ENCODE assay signal across 9 cellular contexts in the genomic region with DNA sequence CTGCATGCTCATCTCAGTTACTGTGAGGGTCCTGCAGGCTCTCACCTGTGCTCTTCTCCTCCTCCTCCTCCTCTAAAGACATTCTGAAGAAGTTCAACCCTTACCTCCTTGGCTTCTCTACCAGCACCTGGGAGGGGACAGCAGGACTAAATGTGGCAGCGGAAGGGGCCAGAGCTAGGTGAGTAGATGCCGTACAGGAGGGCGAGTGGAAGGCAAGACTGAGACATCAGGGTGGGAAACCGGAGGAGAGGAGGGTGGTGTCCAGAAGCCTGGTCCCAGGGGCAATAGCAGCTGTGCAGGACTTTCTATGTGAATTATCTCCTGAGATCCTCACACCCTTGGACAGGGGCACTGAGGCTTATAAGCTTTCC.
A peak's percentile ranks its signal among the peaks of the same experiment; 100 is the strongest.
DNase-seq lines count a peak whose midpoint lies in the region; ATAC-seq, FAIRE-seq and TF ChIP-seq lines count a peak whose summit lies in the region.
"Had no signal": no experiment of that assay in that cellular context is flagged by ENCODE, and none has a peak within 500 bp of the region (broad histone marks: within the 10 kb centered on the region; RNA-seq: fewer than 3 reads in every experiment).

No MANE protein-coding gene starts in this region.

- H3K9me3 Mint-ChIP-seq in endothelial cell (ENCODE audit: unreplicated experiment): no peaks in the 10 kb centered on the region

- TF ChIP-seq CTCF in RWPE1 (conservative IDR thresholded peaks at IDR 0.05; ENCODE audit: low read depth) (no peak), endothelial cell (IDR thresholded peaks at IDR 0.05; ENCODE audit: unreplicated experiment) (no peak), parathyroid adenoma (IDR thresholded peaks at IDR 0.05) (no peak)

- peak overlapping the region in 9 of 11 experiments; percentile 36 to 94 (median 67); a peak in 17 of 22 replicates for H3K27ac ChIP-seq in BLaER1 treated with 17β-estradiol and CSF1 and Interleukin-3, amounts not matched to agents 10 nM and 100 nM
- peak overlapping the region; percentile 69 for H3K27ac ChIP-seq in RWPE1
- peak overlapping the region; percentile 89 for H3K27ac ChIP-seq in parathyroid adenoma

- peaks cover 2% of the 10 kb centered on the region for H3K27me3 Mint-ChIP-seq in endothelial cell (ENCODE audit: unreplicated experiment)

- peak overlapping the region; percentile 96 for H3K27ac Mint-ChIP-seq in endothelial cell (ENCODE audit: unreplicated experiment)

- FAIRE-seq in GM12892 (lab: Jason Lieb, UNC): no peak

- H3K4me3 ChIP-seq in BLaER1 treated with 17β-estradiol and CSF1 and Interleukin-3, amounts not matched to agents 10 nM and 100 nM: peak overlapping the region in 1 of 10 experiments; percentile 12; a peak in 1 of 20 replicates
- no peak overlapping the region for H3K4me3 ChIP-seq in parathyroid adenoma (ENCODE audit: low read depth, low read length)

- CTCF ChIA-PET in RWPE1 (lab: Yijun Ruan, JAX): interaction anchor here (0.6 kb wide), 1 partner anchor 830 kb away, joined by 3 read pairs; no protein-coding TSS in a partner anchor

- H4K20me1 ChIP-seq in BLaER1 treated with 17β-estradiol and CSF1 and Interleukin-3, amounts not matched to agents 10 nM and 100 nM: no peaks in the 10 kb centered on the region

- peak overlapping the region in 3 of 11 experiments; percentile 69 to 81 (median 81); a peak in 7 of 22 replicates for H3K9ac ChIP-seq in BLaER1 treated with 17β-estradiol and CSF1 and Interleukin-3, amounts not matched to agents 10 nM and 100 nM
- no peak overlapping the region for H3K9ac ChIP-seq in parathyroid adenoma

- no peaks in the 10 kb centered on the region for H3K27me3 ChIP-seq in BLaER1 treated with 17β-estradiol and CSF1 and Interleukin-3, amounts not matched to agents 10 nM and 100 nM
- no peaks in the 10 kb centered on the region for H3K27me3 ChIP-seq in parathyroid adenoma (ENCODE audit: control insufficient read depth, insufficient read depth, low read length)

- peak overlapping the region; percentile 84 for H2AFZ ChIP-seq in parathyroid adenoma

- no peak overlapping the region for H3K4me3 Mint-ChIP-seq in endothelial cell (ENCODE audit: unreplicated experiment)

- peaks cover 5% of the 10 kb centered on the region for H3K79me2 ChIP-seq in parathyroid adenoma

- no peaks in the 10 kb centered on the region for H3K36me3 Mint-ChIP-seq in endothelial cell (ENCODE audit: low read depth, unreplicated experiment)

- TF ChIP-seq POLR2A in GM12892 (IDR thresholded peaks at IDR 0.05; ENCODE audit: low read depth, low read length): no peak

- H3K9me3 ChIP-seq in BLaER1 treated with 17β-estradiol and CSF1 and Interleukin-3, amounts not matched to agents 10 nM and 100 nM (replicated peaks in 1 of 11): no peaks in the 10 kb centered on the region
- H3K9me3 ChIP-seq in parathyroid adenoma (ENCODE audit: control insufficient read depth, low read length): no peaks in the 10 kb centered on the region

- H3K4me1 ChIP-seq in BLaER1 treated with 17β-estradiol and CSF1 and Interleukin-3, amounts not matched to agents 10 nM and 100 nM: peaks cover 47 to 75% (median 52%) of the 10 kb centered on the region in 10 experiments
- H3K4me1 ChIP-seq in parathyroid adenoma: peaks cover 25% of the 10 kb centered on the region

- no peak for DNase-seq in RWPE1 (ENCODE audit: low spot score)
- DNase-seq in endothelial cell (ENCODE audit: low spot score): no peak
- no peak for DNase-seq in GM12892 (ENCODE audit: insufficient read length)
- no peak for DNase-seq in AG08396 (ENCODE audit: low spot score)
- DNase-seq: NCI-H2171 had no signal

- H3K4me2 ChIP-seq in BLaER1 treated with 17β-estradiol and CSF1 and Interleukin-3, amounts not matched to agents 10 nM and 100 nM: peak overlapping the region; percentile 74 to 90 (median 85)
- H3K4me2 ChIP-seq in parathyroid adenoma (ENCODE audit: low read length): no peak overlapping the region

- no peaks in the 10 kb centered on the region for H3K36me3 ChIP-seq in BLaER1 treated with 17β-estradiol and CSF1 and Interleukin-3, amounts not matched to agents 10 nM and 100 nM
- H3K36me3 ChIP-seq in parathyroid adenoma (ENCODE audit: control insufficient read depth, insufficient read depth, low read length): no peaks in the 10 kb centered on the region

- peaks cover 25% of the 10 kb centered on the region for H3K4me1 Mint-ChIP-seq in endothelial cell (ENCODE audit: unreplicated experiment)

- ATAC-seq in HG03280 (IDR thresholded peaks at IDR 0.05; ENCODE audit: unreplicated experiment) (no peak), GM18517 (IDR thresholded peaks at IDR 0.05; ENCODE audit: unreplicated experiment) (no peak)

- POLR2A ChIA-PET in RWPE1 (lab: Yijun Ruan, JAX; ENCODE audit: low non-redundant PET): no interaction called here
